Comparison of ENCODE assay signal across 27 cellular contexts in the genomic region with DNA sequence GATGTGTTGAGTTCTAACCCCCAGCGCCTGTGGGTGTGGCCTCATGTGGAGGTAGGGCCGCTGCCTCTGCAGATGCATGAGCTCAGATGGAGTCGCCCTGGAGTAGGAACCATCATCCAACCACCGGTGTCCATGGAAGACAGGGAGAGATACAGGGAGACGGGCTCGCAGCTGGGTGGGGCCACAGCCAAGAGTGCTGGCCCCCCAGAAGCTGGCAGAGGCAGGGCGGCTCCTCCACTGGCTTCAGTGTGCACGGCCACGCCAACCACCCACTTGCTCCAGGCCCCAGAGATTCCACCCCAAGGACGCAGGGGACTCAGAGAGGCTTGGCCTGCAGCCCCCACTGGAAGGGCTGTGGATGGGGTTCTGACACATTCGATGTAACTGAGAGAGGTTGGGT.
"Had no signal": no experiment of that assay in that cellular context is flagged by ENCODE, and none has a peak within 500 bp of the region (broad histone marks: within the 10 kb centered on the region; RNA-seq: fewer than 3 reads in every experiment).

No MANE protein-coding gene starts in this region.

- H3K9me3 ChIP-seq: gastrocnemius medialis, neutrophil, testis, uterus had no signal

- DNase-seq: activated CD4-positive, alpha-beta memory T cell treated with anti-CD3 and anti-CD28 coated beads for 36 hours; activated CD4-positive, alpha-beta T cell treated with anti-CD3 and anti-CD28 coated beads, Interleukin-2, amount 10 ng/mL, durations not matched to agents 24 days and 14 days; activated CD4-positive, CD25-positive, alpha-beta regulatory T cell treated with anti-CD3 and anti-CD28 coated beads, Interleukin-2, amount 50 U/mL, for 72 hours; activated CD8-positive, alpha-beta memory T cell treated with anti-CD3 and anti-CD28 coated beads, Interleukin-2, amount 50 U/mL, for 48 hours; activated T-cell treated with anti-CD3 and anti-CD28 coated beads, Interleukin-2, amount 50 U/mL, for 24 hours; cortex of kidney; effector memory CD8-positive, alpha-beta T cell; erythroblast; islet precursor cell; mesendoderm; natural killer cell; stimulated activated CD4-positive, alpha-beta T cell treated with anti-CD3 and anti-CD28 coated beads, Interleukin-2, amount 100 ng/mL, for 48 hours; stimulated activated naive CD4-positive, alpha-beta T cell treated with Interleukin-2 at 50 U/mL for 16 hours; T-helper 17 cell; T1000; testis; trophoblast cell; uterus; WERI-Rb-1 had no signal

- H3K27me3 Mint-ChIP-seq: activated CD4-positive, alpha-beta memory T cell treated with anti-CD3 and anti-CD28 coated beads for 36 hours; activated T-cell treated with anti-CD3 and anti-CD28 coated beads, Interleukin-2, amount 50 U/mL, for 24 hours; progenitor cell of endocrine pancreas; T-helper 17 cell had no signal

- H3K27ac ChIP-seq: hepatocyte, neutrophil, testis, uterus, WERI-Rb-1 had no signal

- ATAC-seq: activated naive CD4-positive, alpha-beta T cell treated with anti-CD3 and anti-CD28 coated beads, Interleukin-2, amount 50 U/mL, for 72 hours; effector memory CD8-positive, alpha-beta T cell; gastrocnemius medialis; left colon; natural killer cell; SK-N-SH treated with all-trans-retinoic acid at 6 μM for 48 hours; T-helper 17 cell had no signal

- H3K9me3 Mint-ChIP-seq: activated CD4-positive, alpha-beta memory T cell treated with anti-CD3 and anti-CD28 coated beads for 36 hours; activated CD4-positive, alpha-beta T cell treated with anti-CD3 and anti-CD28 coated beads, Interleukin-2, amount 10 ng/mL, durations not matched to agents 24 days and 14 days; activated naive CD4-positive, alpha-beta T cell treated with anti-CD3 and anti-CD28 coated beads, Interleukin-2, amount 50 U/mL, for 72 hours; activated T-cell treated with anti-CD3 and anti-CD28 coated beads, Interleukin-2, amount 50 U/mL, for 24 hours; effector memory CD8-positive, alpha-beta T cell; natural killer cell had no signal

- H3K4me3 Mint-ChIP-seq: activated CD4-positive, alpha-beta memory T cell treated with anti-CD3 and anti-CD28 coated beads for 36 hours; activated CD4-positive, alpha-beta T cell treated with anti-CD3 and anti-CD28 coated beads, Interleukin-2, amount 10 ng/mL, durations not matched to agents 24 days and 14 days; activated T-cell treated with anti-CD3 and anti-CD28 coated beads, Interleukin-2, amount 50 U/mL, for 24 hours; effector memory CD8-positive, alpha-beta T cell; natural killer cell; T-helper 17 cell had no signal

- H3K4me1 Mint-ChIP-seq: activated CD4-positive, alpha-beta T cell treated with anti-CD3 and anti-CD28 coated beads, Interleukin-2, amount 10 ng/mL, durations not matched to agents 24 days and 14 days had no signal

- H3K36me3 Mint-ChIP-seq: activated CD4-positive, alpha-beta memory T cell treated with anti-CD3 and anti-CD28 coated beads for 36 hours; activated naive CD4-positive, alpha-beta T cell treated with anti-CD3 and anti-CD28 coated beads, Interleukin-2, amount 50 U/mL, for 72 hours; natural killer cell had no signal

- H3K27ac Mint-ChIP-seq: activated CD4-positive, alpha-beta memory T cell treated with anti-CD3 and anti-CD28 coated beads for 36 hours; activated CD4-positive, alpha-beta T cell treated with anti-CD3 and anti-CD28 coated beads, Interleukin-2, amount 10 ng/mL, durations not matched to agents 24 days and 14 days; activated naive CD4-positive, alpha-beta T cell treated with anti-CD3 and anti-CD28 coated beads, Interleukin-2, amount 50 U/mL, for 72 hours; activated T-cell treated with anti-CD3 and anti-CD28 coated beads, Interleukin-2, amount 50 U/mL, for 24 hours; effector memory CD8-positive, alpha-beta T cell; natural killer cell; progenitor cell of endocrine pancreas; T-helper 17 cell had no signal

- H3K36me3 ChIP-seq: gastrocnemius medialis, neutrophil, uterus, WERI-Rb-1 had no signal

- H3K4me3 ChIP-seq: gastrocnemius medialis, hepatocyte, lung, testis, uterus had no signal

- H3K27me3 ChIP-seq: hepatocyte, testis, uterus had no signal
